Comparison of ENCODE assay signal across 1 cellular context in genomic region chr16:88064011-88064888, GRCh38.
TF ChIP-seq lines count a peak whose summit lies in the region.

No MANE protein-coding gene starts in this region.

TF ChIP-seq in GM23338, 12 proteins besides CTCF, POLR2A, EP300 and RAD21 (continued from another document):
- TF ChIP-seq ZNF462 (CRISPR knock-in tag; IDR thresholded peaks at IDR 0.05) (no peak), REST (IDR thresholded peaks at IDR 0.05; ENCODE audit: unreplicated experiment) (no peak), POLR2AphosphoS5 (IDR thresholded peaks at IDR 0.05; ENCODE audit: low read depth) (no peak), EZH2phosphoT487 (IDR thresholded peaks at IDR 0.05; ENCODE audit: unreplicated experiment) (no peak), JUNB (IDR thresholded peaks at IDR 0.05; ENCODE audit: unreplicated experiment) (no peak), CREB1 (CRISPR knock-in tag; IDR thresholded peaks at IDR 0.05; ENCODE audit: low read depth) (no peak)
